In genomic region chr14:96888158-96888557, GRCh38 we compare ENCODE assay signal across 14 cellular contexts.
DNase-seq lines count a peak whose midpoint lies in the region; ATAC-seq, FAIRE-seq and TF ChIP-seq lines count a peak whose summit lies in the region.
"Had no signal": no experiment of that assay in that cellular context is flagged by ENCODE, and none has a peak within 500 bp of the region (broad histone marks: within the 10 kb centered on the region; RNA-seq: fewer than 3 reads in every experiment).

No MANE protein-coding gene starts in this region.

- no peak overlapping the region for H2BK15ac ChIP-seq in neuronal stem cell (ENCODE audit: low read length)

- no peak overlapping the region for H2BK12ac ChIP-seq in neuronal stem cell (ENCODE audit: low read length)

- no peak overlapping the region for H3K4me2 ChIP-seq in neuronal stem cell (ENCODE audit: insufficient read depth, low read length, poor library complexity, severe bottlenecking)

- no peak overlapping the region for H3K27ac ChIP-seq in neuronal stem cell (replicated peaks; ENCODE audit: low read length)
- H3K27ac ChIP-seq: spleen had no signal

- H3K9ac ChIP-seq in neuronal stem cell (ENCODE audit: low read depth, low read length, poor library complexity), result no peak overlapping the region

- H2AFZ ChIP-seq in neuronal stem cell (ENCODE audit: low read length), result no peak overlapping the region

- H3K9me3 ChIP-seq in neuronal stem cell (replicated peaks in 1 of 2; ENCODE audit: control insufficient read depth in 2 of 2, insufficient read depth in 1 of 2, low read depth in 1 of 2, low read length in 2 of 2), result peaks cover 0 to 3% of the 10 kb centered on the region in 2 donors
- H3K9me3 ChIP-seq: spleen had no signal

- H3K79me1 ChIP-seq in neuronal stem cell (ENCODE audit: low read depth, low read length), result no peaks in the 10 kb centered on the region

- WGBS in neuronal stem cell (ENCODE audit: extremely low coverage in 2 of 2, insufficient read length in 2 of 2, insufficient replicate concordance in 1 of 2), 2 donors, result no CpG with 5 or more reads among the region's 1 CpG

- H3K27me3 ChIP-seq in neuronal stem cell (ENCODE audit: control insufficient read depth in 3 of 3, insufficient read depth in 3 of 3, low read depth in 1 of 3, low read length in 3 of 3), result no peaks in the 10 kb centered on the region
- H3K27me3 ChIP-seq: spleen had no signal

- peaks cover 9 to 18% of the 10 kb centered on the region in 2 donors for H3K4me1 ChIP-seq in neuronal stem cell (ENCODE audit: control insufficient read depth in 2 of 2, insufficient read depth in 1 of 2, low read depth in 1 of 2, low read length in 2 of 2)
- H3K4me1 ChIP-seq: spleen had no signal

- no peak overlapping the region for H4K8ac ChIP-seq in neuronal stem cell (ENCODE audit: low read depth, low read length)

- H2AK5ac ChIP-seq in neuronal stem cell (ENCODE audit: low read depth, low read length), result no peak overlapping the region

- FAIRE-seq in GM12891 (lab: Jason Lieb, UNC), result peak; percentile 31
- FAIRE-seq: G401.6 had no signal

- peak; percentile 88 for ATAC-seq in GM19438 (IDR thresholded peaks at IDR 0.05; ENCODE audit: low read depth, unreplicated experiment)
- ATAC-seq in HG02798 (IDR thresholded peaks at IDR 0.05; ENCODE audit: poor library complexity, unreplicated experiment), result peak; percentile 89
- peak; percentile 59 for ATAC-seq in HG03521 (IDR thresholded peaks at IDR 0.05; ENCODE audit: unreplicated experiment)
- ATAC-seq in HG03571 (IDR thresholded peaks at IDR 0.05; ENCODE audit: unreplicated experiment), result no peak
- ATAC-seq in esophagus mucosa, result no peak
- ATAC-seq: activated CD4-positive, CD25-positive, alpha-beta regulatory T cell treated with anti-CD3 and anti-CD28 coated beads, Interleukin-2, amount 50 U/mL, for 24 hours; naive thymus-derived CD8-positive, alpha-beta T cell had no signal

- no peak overlapping the region for H2BK5ac ChIP-seq in neuronal stem cell (ENCODE audit: low read length)

- no peak overlapping the region for H3K18ac ChIP-seq in neuronal stem cell (ENCODE audit: low read length)

- no peak overlapping the region for H3K23ac ChIP-seq in neuronal stem cell (ENCODE audit: low read depth, low read length, poor library complexity)

- TF ChIP-seq POLR2A in GM12891 (IDR thresholded peaks at IDR 0.05; ENCODE audit: low read depth, low read length), result no peak

- H3K14ac ChIP-seq in neuronal stem cell (ENCODE audit: low read length), result no peak overlapping the region

- no peak for DNase-seq in GM12891 (ENCODE audit: insufficient read length, low spot score)
- DNase-seq in neuronal stem cell (ENCODE audit: low spot score), result no peak
- DNase-seq in ureter (ENCODE audit: low spot score), result no peak
- DNase-seq: central memory CD4-positive, alpha-beta T cell; HFFc6; naive thymus-derived CD8-positive, alpha-beta T cell; spleen had no signal

- H3K4me3 ChIP-seq in neuronal stem cell (ENCODE audit: low read length in 2 of 2), result no peak overlapping the region
- H3K4me3 ChIP-seq: spleen had no signal

- H3K4ac ChIP-seq in neuronal stem cell (ENCODE audit: low read length), result no peak overlapping the region

- no peak overlapping the region for H2BK120ac ChIP-seq in neuronal stem cell (ENCODE audit: low read depth, low read length)

- H3K36me3 ChIP-seq in neuronal stem cell (replicated peaks in 1 of 2; ENCODE audit: control insufficient read depth in 2 of 2, insufficient read depth in 2 of 2, low read length in 2 of 2), result peaks cover 2 to 5% of the 10 kb centered on the region in 2 donors
- H3K36me3 ChIP-seq: spleen had no signal

- H4K91ac ChIP-seq in neuronal stem cell (ENCODE audit: low read depth, low read length, poor library complexity), result no peak overlapping the region

TF ChIP-seq in GM12891, 5 proteins besides CTCF, POLR2A, EP300 and RAD21:
- TF ChIP-seq PAX5 (IDR thresholded peaks at IDR 0.05; ENCODE audit: insufficient read depth, low read length, severe bottlenecking) (no peak), TAF1 (IDR thresholded peaks at IDR 0.05; ENCODE audit: low read depth, low read length) (no peak), POU2F2 (IDR thresholded peaks at IDR 0.05; ENCODE audit: low read depth, low read length) (no peak), POLR2AphosphoS5 (IDR thresholded peaks at IDR 0.05; ENCODE audit: low read depth, low read length) (no peak)
TF ChIP-seq in GM12891: peak in this region for 0.

Comparison
In these comparisons a context has a peak if more than half of its experiments do, and no peak if none do; other contexts are left out.
1. ATAC-seq: peak in GM19438 (single experiment), HG02798 (single experiment) and HG03521 (single experiment); none in HG03571 (single experiment) and esophagus mucosa (single experiment).